In genomic region chr12:120260607-120261006, GRCh38 we compare ENCODE assay signal across 18 cellular contexts. TPM values are rescaled to one million over a fixed set of nuclear protein-coding genes. Genes with fewer than 3 reads are reported as not detected.
A peak's percentile ranks its signal among the peaks of the same experiment; 100 is the strongest.
DNase-seq lines count a peak whose midpoint lies in the region; ATAC-seq and TF ChIP-seq lines count a peak whose summit lies in the region.
"Had no signal": no experiment of that assay in that cellular context is flagged by ENCODE, and none has a peak within 500 bp of the region (broad histone marks: within the 10 kb centered on the region; RNA-seq: fewer than 3 reads in every experiment).

No MANE protein-coding gene starts in this region.

- H3K27me3 ChIP-seq in CD8-positive, alpha-beta T cell (ENCODE audit: insufficient read depth, low read length): no peaks in the 10 kb centered on the region
- H3K27me3 ChIP-seq in HCT116 (ENCODE audit: insufficient read depth, low read length) (no peaks in the 10 kb centered on the region), GM23338 (ENCODE audit: insufficient read depth) (no peaks in the 10 kb centered on the region)
- H3K27me3 ChIP-seq: SJCRH30, tibial artery had no signal

- RAD21 ChIA-PET in HCT116 (lab: Charles Lee; ENCODE audit: low non-redundant PET in 1 of 2, low total read pairs in 2 of 2, uncharacterized antibody in 2 of 2, unreplicated experiment in 2 of 2): interaction anchor here in 1 of 2 experiments (6.5 kb wide), 1 partner anchor 31 kb away, joined by 62 read pairs; no protein-coding TSS in a partner anchor

- no peak overlapping the region for H3K4me3 ChIP-seq in CD8-positive, alpha-beta T cell (ENCODE audit: low read depth, low read length)
- H3K4me3 ChIP-seq in HCT116 (replicated peaks in 1 of 2; ENCODE audit: low read depth in 1 of 2, low read length in 2 of 2) (no peak overlapping the region), GM23338 (no peak overlapping the region)
- H3K4me3 ChIP-seq: coronary artery, SJCRH30, tibial artery had no signal

- no peak for TF ChIP-seq RAD21 in HCT116 (IDR thresholded peaks at IDR 0.05; ENCODE audit: low read depth)

- no peak overlapping the region for H3K27ac ChIP-seq in CD8-positive, alpha-beta T cell (ENCODE audit: low read depth, low read length)
- H3K27ac ChIP-seq in HCT116 (ENCODE audit: low read depth, low read length) (no peak overlapping the region), GM23338 (ENCODE audit: low read depth) (no peak overlapping the region)
- H3K27ac ChIP-seq: SJCRH30 had no signal

- H2AFZ ChIP-seq in HCT116 (ENCODE audit: low read depth, low read length, poor library complexity, severe bottlenecking): no peak overlapping the region
- no peak overlapping the region for H2AFZ ChIP-seq in GM23338

- H3K79me2 ChIP-seq in HCT116 (ENCODE audit: insufficient read depth, low read length) (peaks cover 98% of the 10 kb centered on the region), GM23338 (replicated peaks; ENCODE audit: insufficient read depth) (peaks cover 94% of the 10 kb centered on the region)

- no peak for TF ChIP-seq CTCF in CD8-positive, alpha-beta T cell (IDR thresholded peaks at IDR 0.05)
- TF ChIP-seq CTCF in HCT116 (IDR thresholded peaks at IDR 0.05 in 2 of 3, conservative IDR thresholded peaks at IDR 0.05 in 1 of 3; ENCODE audit: borderline replicate concordance in 1 of 3, insufficient read depth in 1 of 3, low read depth in 2 of 3, low read length in 2 of 3) (no peak), nephron (IDR thresholded peaks at IDR 0.05; ENCODE audit: unreplicated experiment in 3 of 3) (no peak), GM23338 (conservative IDR thresholded peaks at IDR 0.05; ENCODE audit: low read depth in 2 of 2) (no peak)

- peaks cover 86% of the 10 kb centered on the region for H3K4me1 Mint-ChIP-seq in CD8-positive, alpha-beta T cell (ENCODE audit: low read depth)
- H3K4me1 Mint-ChIP-seq in dendritic cell treated with granulocyte-macrophage colony-stimulating factor and Interleukin-4, amounts not matched to agents 40 ng/mL and 50 ng/mL, for 4 days (ENCODE audit: low read depth): peaks cover 88% of the 10 kb centered on the region
- peaks cover 72% of the 10 kb centered on the region for H3K4me1 Mint-ChIP-seq in nephron
- peaks cover 63% of the 10 kb centered on the region for H3K4me1 Mint-ChIP-seq in GM23338

- H3K4me2 ChIP-seq in HCT116 (ENCODE audit: low read length): 0 out of 2 replicates have a peak overlapping the region, but pooled peaks have one; percentile 10
- H3K4me2 ChIP-seq in GM23338: no peak overlapping the region

- H3K9me3 ChIP-seq in CD8-positive, alpha-beta T cell (ENCODE audit: low read length): no peaks in the 10 kb centered on the region
- H3K9me3 ChIP-seq in HCT116 (ENCODE audit: control insufficient read depth in 1 of 2, insufficient read depth in 1 of 2, low read depth in 1 of 2, low read length in 2 of 2): no peaks in the 10 kb centered on the region
- H3K9me3 ChIP-seq: psoas muscle, SJCRH30, tibial artery had no signal

- H3K27me3 Mint-ChIP-seq in CD8-positive, alpha-beta T cell (ENCODE audit: low read depth): no peaks in the 10 kb centered on the region
- H3K27me3 Mint-ChIP-seq in dendritic cell treated with granulocyte-macrophage colony-stimulating factor and Interleukin-4, amounts not matched to agents 40 ng/mL and 50 ng/mL, for 4 days: no peaks in the 10 kb centered on the region
- H3K27me3 Mint-ChIP-seq in nephron (ENCODE audit: low read depth): no peaks in the 10 kb centered on the region
- peaks cover 17% of the 10 kb centered on the region for H3K27me3 Mint-ChIP-seq in GM23338 (ENCODE audit: insufficient read depth, low read depth, poor library complexity)

- no TSS peak for BruUV-seq in HCT116 (replicated peaks; lab: Mats Ljungman, UMichigan)

- H3K27ac Mint-ChIP-seq in CD8-positive, alpha-beta T cell: peak overlapping the region; percentile 82
- H3K27ac Mint-ChIP-seq in dendritic cell treated with granulocyte-macrophage colony-stimulating factor and Interleukin-4, amounts not matched to agents 40 ng/mL and 50 ng/mL, for 4 days: peak overlapping the region; percentile 71
- H3K27ac Mint-ChIP-seq in nephron (peak overlapping the region; percentile 48 to 75 (median 64)), GM23338 (no peak overlapping the region)

- H3K9ac ChIP-seq in HCT116 (ENCODE audit: low read length): 0 out of 2 replicates have a peak overlapping the region, but pooled peaks have one; percentile 18

- TF ChIP-seq POLR2A in HCT116 (IDR thresholded peaks at IDR 0.05; ENCODE audit: borderline replicate concordance, extremely low read depth, insufficient read depth, insufficient read length): no peak

- no peak for DNase-seq in CD8-positive, alpha-beta T cell
- DNase-seq in HCT116 (ENCODE audit: low read depth, low spot score) (no peak), hypothalamus (lab: John Stamatoyannopoulos, UW) (no peak), GM23338 (ENCODE audit: low spot score) (no peak), DMS153 (lab: John Stamatoyannopoulos, UW) (no peak)
- DNase-seq: aorta, foreskin melanocyte, H7, Karpas-422, NCI-H1105 treated with DMSO at 0.1 percent for 48 hours, NCI-H526, psoas muscle, SJCRH30, tibial artery had no signal

- no peaks in the 10 kb centered on the region; the same call in 1 of the 2 replicates for H4K20me1 ChIP-seq in HCT116 (ENCODE audit: insufficient read depth)
- H4K20me1 ChIP-seq in GM23338 (replicated peaks; ENCODE audit: insufficient read depth): peaks cover 22% of the 10 kb centered on the region

- no peaks in the 10 kb centered on the region for H3K9me3 Mint-ChIP-seq in CD8-positive, alpha-beta T cell
- no peaks in the 10 kb centered on the region for H3K9me3 Mint-ChIP-seq in dendritic cell treated with granulocyte-macrophage colony-stimulating factor and Interleukin-4, amounts not matched to agents 40 ng/mL and 50 ng/mL, for 4 days
- no peaks in the 10 kb centered on the region for H3K9me3 Mint-ChIP-seq in nephron
- no peaks in the 10 kb centered on the region for H3K9me3 Mint-ChIP-seq in GM23338

- peaks cover 83% of the 10 kb centered on the region for H3K4me1 ChIP-seq in CD8-positive, alpha-beta T cell (ENCODE audit: insufficient read depth, low read length)
- H3K4me1 ChIP-seq in HCT116 (ENCODE audit: control insufficient read depth in 1 of 2, insufficient read depth in 2 of 2, low read length in 2 of 2) (peaks cover 51 to 76% of the 10 kb centered on the region in 2 experiments), GM23338 (ENCODE audit: insufficient read depth) (peaks cover 52% of the 10 kb centered on the region)

- 0 out of 2 replicates have a peak, but pooled peaks cover 16% of the 10 kb centered on the region for H3F3A ChIP-seq in GM23338 (replicated peaks; ENCODE audit: low read depth)

- ATAC-seq in CD8-positive, alpha-beta T cell: no peak
- ATAC-seq in HCT116 (no peak), GM23338 (no peak)
- ATAC-seq: psoas muscle had no signal

- CTCF ChIA-PET in CD8-positive, alpha-beta T cell (lab: Charles Lee): interaction anchor here (0.7 to 13.3 kb wide), 3 partner anchors 10 to 32 kb away, joined by 3 to 458 read pairs (median 106); no protein-coding TSS in a partner anchor
- CTCF ChIA-PET in HCT116 (lab: Charles Lee): interaction anchor here (8.7 kb wide), 1 partner anchor 31 kb away, joined by 181 read pairs; no protein-coding TSS in a partner anchor

- H3K36me3 ChIP-seq in CD8-positive, alpha-beta T cell (ENCODE audit: insufficient read depth, low read length): no peaks in the 10 kb centered on the region
- H3K36me3 ChIP-seq in HCT116 (ENCODE audit: control insufficient read depth in 1 of 2, insufficient read depth in 2 of 2, low read length in 2 of 2): peaks cover 0 to 10% of the 10 kb centered on the region in 2 experiments; a peak in 1 of 4 replicates
- H3K36me3 ChIP-seq in GM23338 (ENCODE audit: insufficient read depth): no peaks in the 10 kb centered on the region
- H3K36me3 ChIP-seq: SJCRH30, tibial artery had no signal

- peak overlapping the region; percentile 33 for H3K4me3 Mint-ChIP-seq in CD8-positive, alpha-beta T cell
- no peak overlapping the region for H3K4me3 Mint-ChIP-seq in dendritic cell treated with granulocyte-macrophage colony-stimulating factor and Interleukin-4, amounts not matched to agents 40 ng/mL and 50 ng/mL, for 4 days
- H3K4me3 Mint-ChIP-seq in nephron (peak overlapping the region in 2 of 3 experiments; percentile 54 to 56), GM23338 (no peak overlapping the region)

- H3K9me2 ChIP-seq in HCT116 (ENCODE audit: insufficient read depth): no peaks in the 10 kb centered on the region
- H3K9me2 ChIP-seq in GM23338 (ENCODE audit: insufficient read depth): no peaks in the 10 kb centered on the region

- intact Hi-C loops in CD8-positive, alpha-beta T cell (cut with DNase I, micrococcal nuclease): no loop called here
- intact Hi-C loops in HCT116 (cut with micrococcal nuclease): no loop called here
- intact Hi-C loops in dendritic cell treated with granulocyte-macrophage colony-stimulating factor and Interleukin-4, amounts not matched to agents 40 ng/mL and 50 ng/mL, for 4 days (cut with micrococcal nuclease): no loop called here

- H3K36me3 Mint-ChIP-seq in CD8-positive, alpha-beta T cell: peaks cover 42% of the 10 kb centered on the region
- H3K36me3 Mint-ChIP-seq in dendritic cell treated with granulocyte-macrophage colony-stimulating factor and Interleukin-4, amounts not matched to agents 40 ng/mL and 50 ng/mL, for 4 days (ENCODE audit: low read depth): peaks cover 40% of the 10 kb centered on the region
- H3K36me3 Mint-ChIP-seq in nephron (ENCODE audit: low read depth) (peaks cover 4% of the 10 kb centered on the region), GM23338 (ENCODE audit: low read depth) (0 out of 3 replicates have a peak, but pooled peaks cover 2% of the 10 kb centered on the region)

- POLR2A ChIA-PET in CD8-positive, alpha-beta T cell (lab: Charles Lee): interaction anchor here (1.1 to 7.9 kb wide), 4 partner anchors 20 to 60 kb away, joined by 4 to 150 read pairs (median 26); partner anchors contain the start of genes RNU4-2 and RPLP0
- POLR2A ChIA-PET in HCT116 (lab: Charles Lee): interaction anchor here (1.2 to 8.6 kb wide), 5 partner anchors 11 to 59 kb away, joined by 3 to 123 read pairs (median 31); partner anchors contain the start of genes RNU4-1, RNU4-2 and RPLP0

RNA-seq across cellular contexts. Expression of gene PXN, which starts 4.9 kb away (rescaled TPM):
- 100 to 1,000 TPM; 170 to 171 TPM for total RNA-seq in CD8-positive, alpha-beta T cell
- total RNA-seq in HCT116 (2021; ENCODE audit: unreplicated experiment): 211 TPM
- polyA plus RNA-seq in HCT116 (2012): 161 and 178 TPM in 2 replicates
- 69.3 and 76.0 TPM in 2 replicates for total RNA-seq in GM23338 (2014; rRNA removed; shearing (Covaris generic))
- polyA plus RNA-seq in GM23338 (2016; fragmentation: Nextera tagmentation; extraction: Ambion mirVana): 38.4 and 39.0 TPM in 2 replicates

RNA-seq across cellular contexts. Expression of gene RNU4-2, which starts 31.1 kb away (rescaled TPM):
- total RNA-seq in CD8-positive, alpha-beta T cell: 1,000 to 10,000 TPM; 6,214 to 6,704 TPM
- 2,248 TPM for total RNA-seq in HCT116 (2021; ENCODE audit: unreplicated experiment)
- polyA plus RNA-seq in HCT116 (2012): 37.9 and 41.5 TPM in 2 replicates
- under 0.01 TPM in 1 of 2 replicates, not detected in the other for total RNA-seq in GM23338 (2014; rRNA removed; shearing (Covaris generic))
- polyA plus RNA-seq in GM23338 (2016; fragmentation: Nextera tagmentation; extraction: Ambion mirVana): 9.5 TPM in 1 of 2 replicates, not detected in the other
- total RNA-seq: myocyte, SJCRH30 had no signal
- polyA plus RNA-seq: aorta, psoas muscle had no signal

RNA-seq across cellular contexts. Expression of gene RNU4-1, which starts 32.4 kb away (rescaled TPM):
- total RNA-seq in CD8-positive, alpha-beta T cell: 1,000 to 10,000 TPM; 1,572 to 1,612 TPM
- 2,323 TPM for total RNA-seq in HCT116 (2021; ENCODE audit: unreplicated experiment)
- polyA plus RNA-seq in HCT116 (2012): 25.9 and 42.2 TPM in 2 replicates
- total RNA-seq in GM23338 (2014; rRNA removed; shearing (Covaris generic)): under 0.01 TPM in 1 of 2 replicates, not detected in the other
- polyA plus RNA-seq in GM23338 (2016; fragmentation: Nextera tagmentation; extraction: Ambion mirVana): 6.0 and 6.4 TPM in 2 replicates
- total RNA-seq: myocyte had no signal
- polyA plus RNA-seq: aorta, psoas muscle had no signal

RNA-seq across cellular contexts. Expression of gene SIRT4, which starts 41.5 kb away (rescaled TPM):
- not detected for total RNA-seq in CD8-positive, alpha-beta T cell
- 2.8 TPM for total RNA-seq in HCT116 (2021; ENCODE audit: unreplicated experiment)
- 1.1 and 1.4 TPM in 2 replicates for polyA plus RNA-seq in HCT116 (2012)
- total RNA-seq in GM23338 (2014; rRNA removed; shearing (Covaris generic)): 0.78 and 2.0 TPM in 2 replicates
- 3.0 and 4.1 TPM in 2 replicates for polyA plus RNA-seq in GM23338 (2016; fragmentation: Nextera tagmentation; extraction: Ambion mirVana)

RNA-seq across cellular contexts. Expression of gene RPLP0, which starts 59.7 kb away (rescaled TPM):
- 1,000 to 10,000 TPM; 2,094 to 2,102 TPM for total RNA-seq in CD8-positive, alpha-beta T cell
- total RNA-seq in HCT116 (2021; ENCODE audit: unreplicated experiment): 4,123 TPM
- 6,734 and 7,674 TPM in 2 replicates for polyA plus RNA-seq in HCT116 (2012)
- 4,855 and 4,916 TPM in 2 replicates for total RNA-seq in GM23338 (2014; rRNA removed; shearing (Covaris generic))
- 2,219 and 2,404 TPM in 2 replicates for polyA plus RNA-seq in GM23338 (2016; fragmentation: Nextera tagmentation; extraction: Ambion mirVana)

Comparison
In these comparisons a context has a peak if more than half of its experiments do, and no peak if none do; other contexts are left out.
1. H3K4me3 Mint-ChIP-seq: peak in CD8-positive, alpha-beta T cell (single experiment) and nephron (2 of 3); none in dendritic cell treated with granulocyte-macrophage colony-stimulating factor and Interleukin-4, amounts not matched to agents 40 ng/mL and 50 ng/mL, for 4 days (single experiment) and GM23338 (single experiment).
2. RNA of gene RNU4-2, which starts 31.1 kb away (total RNA-seq): 6,214 to 6,704 TPM in CD8-positive, alpha-beta T cell and 2,248 TPM in HCT116 (single experiment); under 0.01 TPM in GM23338; every median in the first group is over 1,000 times any median in the second.
3. RNA of gene RNU4-1, which starts 32.4 kb away (total RNA-seq): 2,323 TPM in HCT116 (single experiment) and 1,572 to 1,612 TPM in CD8-positive, alpha-beta T cell; under 0.01 TPM in GM23338; every median in the first group is over 1,000 times any median in the second.